Comparison of ENCODE assay signal across 24 cellular contexts in the genomic region with DNA sequence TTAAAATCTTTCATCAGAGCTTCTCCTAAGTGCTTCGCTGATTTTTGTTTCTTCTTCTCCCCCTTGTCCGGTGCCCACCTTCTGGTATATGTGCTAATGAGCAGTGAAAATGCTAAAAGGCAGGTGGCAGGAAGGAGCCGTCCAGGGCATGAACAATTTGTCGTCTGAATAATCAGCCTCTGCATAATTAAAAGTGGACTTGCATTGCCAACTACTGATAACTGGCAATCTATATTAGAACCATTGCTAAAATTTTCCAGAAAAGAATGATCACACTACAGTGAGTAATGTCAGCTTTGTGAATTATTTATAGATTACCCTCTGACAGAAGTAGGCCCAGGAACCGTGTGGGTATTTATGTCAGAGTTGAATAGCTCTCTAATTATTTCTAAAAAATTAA. TPM values are rescaled to one million over a fixed set of nuclear protein-coding genes. Genes with fewer than 3 reads are reported as not detected.
DNase-seq lines count a peak whose midpoint lies in the region; ATAC-seq and TF ChIP-seq lines count a peak whose summit lies in the region.
"Had no signal": no experiment of that assay in that cellular context is flagged by ENCODE, and none has a peak within 500 bp of the region (broad histone marks: within the 10 kb centered on the region; RNA-seq: fewer than 3 reads in every experiment).

No MANE protein-coding gene starts in this region.

- in situ Hi-C loops in GM13976 (cut with MboI; ENCODE audit: low sequenced_read_pairs, unreplicated experiment) = no loop called here

- peak in 4 of 9 donors; percentile 11 to 43 (median 42) for TF ChIP-seq CTCF in heart right ventricle (IDR thresholded peaks at IDR 0.05)
- no peak for TF ChIP-seq CTCF in chondrocyte (IDR thresholded peaks at IDR 0.05)
- no peak for TF ChIP-seq CTCF in lower lobe of right lung (IDR thresholded peaks at IDR 0.05)
- TF ChIP-seq CTCF in GM13976 (IDR thresholded peaks at IDR 0.05; ENCODE audit: borderline replicate concordance, control extremely low read depth, extremely low read depth, insufficient read depth, missing control alignments) = no peak

- H3K4me3 Mint-ChIP-seq in chondrocyte (ENCODE audit: unreplicated experiment) = no peak overlapping the region
- H3K4me3 Mint-ChIP-seq: CD4-positive, alpha-beta T cell; effector memory CD8-positive, alpha-beta T cell had no signal

- H3K4me3 ChIP-seq in heart right ventricle = no peak overlapping the region
- H3K4me3 ChIP-seq in lower lobe of right lung = no peak overlapping the region
- H3K4me3 ChIP-seq: ascending aorta, K562, lung had no signal

- H3K36me3 Mint-ChIP-seq in chondrocyte (ENCODE audit: low read depth) = peaks cover 2% of the 10 kb centered on the region

- H3K9me3 ChIP-seq in heart right ventricle (no peaks in the 10 kb centered on the region), lower lobe of right lung (no peaks in the 10 kb centered on the region)
- H3K9me3 ChIP-seq: ascending aorta had no signal

- H3K27ac ChIP-seq in heart right ventricle = peak overlapping the region in 9 of 10 donors; percentile 5 to 76 (median 48)
- H3K27ac ChIP-seq in lower lobe of right lung = no peak overlapping the region

- peaks cover 35% of the 10 kb centered on the region for H3K4me1 Mint-ChIP-seq in chondrocyte (ENCODE audit: low read depth)

- ATAC-seq in heart right ventricle (peak in 5 of 8 donors; percentile 15 to 62 (median 34)), lower lobe of right lung (no peak), GM21360 (IDR thresholded peaks at IDR 0.05; ENCODE audit: unreplicated experiment) (no peak), HG03432 (IDR thresholded peaks at IDR 0.05; ENCODE audit: unreplicated experiment) (no peak)
- ATAC-seq: effector memory CD8-positive, alpha-beta T cell; K562; Panc1 had no signal

- DNase-seq in heart right ventricle (no peak), cardiac septum (ENCODE audit: low spot score) (no peak), chondrocyte (ENCODE audit: low spot score) (no peak), lower lobe of right lung (peak; percentile 6), cerebellar cortex (ENCODE audit: low spot score) (no peak), GM13976 (ENCODE audit: low spot score) (no peak)
- DNase-seq: activated CD4-positive, alpha-beta T cell treated with anti-CD3 and anti-CD28 coated beads for 1 hour; activated CD8-positive, alpha-beta memory T cell treated with anti-CD3 and anti-CD28 coated beads for 24 hours; activated naive CD4-positive, alpha-beta T cell treated with anti-CD3 and anti-CD28 coated beads, Interleukin-2, amount 50 U/mL, for 16 hours; activated T-cell treated with anti-CD3 and anti-CD28 coated beads, Interleukin-2, amount 50 U/mL, for 48 hours; CD4-positive, alpha-beta T cell; DMS53; effector memory CD8-positive, alpha-beta T cell; GF-D8; NCI-H226; retina had no signal

- 53 to 58% methylated on average over 5 of the region's 5 CpGs for WGBS in heart right ventricle, 2 donors

- H3K27me3 ChIP-seq in heart right ventricle (no peaks in the 10 kb centered on the region), lower lobe of right lung (ENCODE audit: low read depth) (no peaks in the 10 kb centered on the region)
- H3K27me3 ChIP-seq: ascending aorta had no signal

- peaks cover 0 to 21% (median 0%) of the 10 kb centered on the region in 9 donors for H3K36me3 ChIP-seq in heart right ventricle
- peaks cover 14% of the 10 kb centered on the region for H3K36me3 ChIP-seq in lower lobe of right lung
- H3K36me3 ChIP-seq: ascending aorta had no signal

- H3K27ac Mint-ChIP-seq in chondrocyte (ENCODE audit: unreplicated experiment) = peak overlapping the region; percentile 41
- H3K27ac Mint-ChIP-seq: CD4-positive, alpha-beta T cell had no signal

- H3K27me3 Mint-ChIP-seq in chondrocyte (ENCODE audit: low read depth) = no peaks in the 10 kb centered on the region
- H3K27me3 Mint-ChIP-seq: CD4-positive, alpha-beta T cell; effector memory CD8-positive, alpha-beta T cell had no signal

- H3K9me3 Mint-ChIP-seq in chondrocyte (ENCODE audit: low read depth) = no peaks in the 10 kb centered on the region
- H3K9me3 Mint-ChIP-seq: CD4-positive, alpha-beta T cell; effector memory CD8-positive, alpha-beta T cell had no signal

- H3K4me1 ChIP-seq in heart right ventricle = peaks cover 16 to 49% (median 36%) of the 10 kb centered on the region in 9 donors
- H3K4me1 ChIP-seq in lower lobe of right lung = peaks cover 30% of the 10 kb centered on the region

- intact Hi-C loops in heart right ventricle (cut with DNase I) = loop anchor here in 5 of 10 donors (5.0 to 10.0 kb wide), 6 partner anchors 55 to 215 kb away; no protein-coding TSS in a partner anchor
- intact Hi-C loops in cardiac septum (cut with DNase I) = no loop called here
- intact Hi-C loops in lower lobe of right lung (cut with DNase I) = no loop called here

RNA-seq across cellular contexts. Expression of gene SERPINF1, which starts 28.1 kb away (rescaled TPM):
- total RNA-seq in heart right ventricle (100 to 1,000 TPM in 4 of 10 donors, 10 to 100 TPM in 6; 26.2 to 185 (median 89.1) TPM), cardiac septum (163 TPM), chondrocyte (14.6 to 69.2 TPM (median 15.2 TPM) in 3 replicates), lower lobe of right lung (204 TPM)
- 100 to 1,000 TPM; 181 to 247 TPM for polyA plus RNA-seq in heart right ventricle

RNA-seq across cellular contexts. Expression of gene SMYD4, which starts 39.8 kb away (rescaled TPM):
- total RNA-seq in heart right ventricle = 10 to 100 TPM in 4 of 10 donors, 1 to 10 TPM in 6; 7.2 to 13.5 (median 9.3) TPM
- 1 to 10 TPM; 4.6 to 6.9 TPM for polyA plus RNA-seq in heart right ventricle
- total RNA-seq in cardiac septum = 8.8 TPM
- 8.4 to 12.4 TPM (median 10.7 TPM) in 3 replicates for total RNA-seq in chondrocyte
- total RNA-seq in lower lobe of right lung = 21.9 TPM

RNA-seq across cellular contexts. Expression of gene RPA1, which starts 39.9 kb away (rescaled TPM):
- total RNA-seq in heart right ventricle (10 to 100 TPM; 51.1 to 96.6 (median 75.4) TPM), cardiac septum (76.7 TPM), chondrocyte (56.6 to 92.6 TPM (median 57.6 TPM) in 3 replicates), lower lobe of right lung (67.1 TPM)
- polyA plus RNA-seq in heart right ventricle = 10 to 100 TPM in 1 of 2 donors, 1 to 10 TPM in 1; 7.2 to 32.3 TPM

RNA-seq across cellular contexts. Expression of gene SERPINF2, which starts 47.3 kb away (rescaled TPM):
- total RNA-seq in heart right ventricle = 1 to 10 TPM in 3 of 10 donors, under 1 TPM in 5, not detected in 2; 0.18 to 1.3 (median 0.41) TPM
- 1 to 10 TPM; 2.0 to 2.8 TPM for polyA plus RNA-seq in heart right ventricle
- total RNA-seq in cardiac septum = 1.2 TPM
- total RNA-seq in chondrocyte = 0.15 to 0.24 TPM (median 0.15 TPM) in 3 replicates
- total RNA-seq in lower lobe of right lung = 24.1 TPM
- total RNA-seq: temporal lobe had no signal
- polyA plus RNA-seq: AG04450, K562 had no signal

Comparison
In these comparisons a context has a peak if more than half of its experiments do, and no peak if none do; other contexts are left out.
1. ATAC-seq: peak in heart right ventricle (5 of 8); none in lower lobe of right lung (0 of 2), GM21360 (single experiment) and HG03432 (single experiment).